Comparison of ENCODE assay signal across 1 cellular context in genomic region chr9:131712151-131712716, GRCh38.
TF ChIP-seq lines count a peak whose summit lies in the region.

No MANE protein-coding gene starts in this region.

TF ChIP-seq in GM23338, 12 proteins besides CTCF, POLR2A, EP300 and RAD21:
- TF ChIP-seq EZH2 (IDR thresholded peaks at IDR 0.05; ENCODE audit: low read depth, unreplicated experiment): no peak
- no peak for TF ChIP-seq STAT1 (IDR thresholded peaks at IDR 0.05; ENCODE audit: unreplicated experiment)
- no peak for TF ChIP-seq NANOG (IDR thresholded peaks at IDR 0.05; ENCODE audit: borderline replicate concordance)
- TF ChIP-seq JUNB (IDR thresholded peaks at IDR 0.05; ENCODE audit: unreplicated experiment): no peak
- TF ChIP-seq ZNF114 (CRISPR knock-in tag; IDR thresholded peaks at IDR 0.05): no peak
- no peak for TF ChIP-seq EZH2phosphoT487 (IDR thresholded peaks at IDR 0.05; ENCODE audit: unreplicated experiment)
- TF ChIP-seq CREB1 (CRISPR knock-in tag; IDR thresholded peaks at IDR 0.05; ENCODE audit: low read depth): no peak
- TF ChIP-seq REST (IDR thresholded peaks at IDR 0.05; ENCODE audit: unreplicated experiment): no peak
- TF ChIP-seq POLR2AphosphoS5 (IDR thresholded peaks at IDR 0.05; ENCODE audit: low read depth): no peak
- TF ChIP-seq ZNF462 (CRISPR knock-in tag; IDR thresholded peaks at IDR 0.05): no peak
